In the genomic region with DNA sequence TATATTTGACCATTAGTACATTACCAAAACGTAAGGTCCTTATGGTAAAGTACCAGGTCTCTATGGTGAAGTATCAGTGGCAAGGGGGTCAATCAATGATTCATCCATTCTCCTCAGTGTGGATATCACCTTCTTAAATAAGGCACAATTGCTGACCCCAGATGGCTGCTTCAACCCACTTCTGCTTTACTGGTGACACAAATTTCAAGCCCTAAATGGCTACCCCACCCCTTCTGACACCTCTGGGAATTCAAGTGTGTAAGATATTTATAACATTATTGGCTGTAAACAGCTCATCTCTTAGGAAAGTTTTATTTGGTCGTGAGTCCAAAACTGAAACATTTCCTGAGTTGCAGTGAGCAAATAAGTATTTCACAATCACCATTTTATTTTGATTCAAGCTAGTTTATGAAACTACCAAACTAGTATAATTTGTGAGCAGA, we compare ENCODE assay signal across 7 cellular contexts. TPM values are rescaled to one million over a fixed set of nuclear protein-coding genes. Genes with fewer than 3 reads are reported as not detected.
DNase-seq lines count a peak whose midpoint lies in the region; ATAC-seq and TF ChIP-seq lines count a peak whose summit lies in the region.

No MANE protein-coding gene starts in this region.

- intact Hi-C loops in colonic mucosa (cut with DNase I), result loop anchor here (10.0 kb wide), 3 partner anchors 59 to 259 kb away; no protein-coding TSS in a partner anchor
- intact Hi-C loops in gastrocnemius medialis (cut with DNase I; ENCODE audit: low total_unique reads), result no loop called here

- H3K4me3 Mint-ChIP-seq in activated CD4-positive, alpha-beta memory T cell treated with anti-CD3 and anti-CD28 coated beads, Interleukin-2, amount 10 ng/mL, durations not matched to agents 7 days and 5 days, result no peak overlapping the region

- H3K4me1 Mint-ChIP-seq in activated CD4-positive, alpha-beta memory T cell treated with anti-CD3 and anti-CD28 coated beads, Interleukin-2, amount 10 ng/mL, durations not matched to agents 7 days and 5 days, result peaks cover 50% of the 10 kb centered on the region

- no peak for TF ChIP-seq CTCF in colonic mucosa (IDR thresholded peaks at IDR 0.05)
- no peak for TF ChIP-seq CTCF in gastrocnemius medialis (IDR thresholded peaks at IDR 0.05 in 4 of 5, conservative IDR thresholded peaks at IDR 0.05 in 1 of 5)

- H3K36me3 Mint-ChIP-seq in activated CD4-positive, alpha-beta memory T cell treated with anti-CD3 and anti-CD28 coated beads, Interleukin-2, amount 10 ng/mL, durations not matched to agents 7 days and 5 days (ENCODE audit: low read depth), result peaks cover 14% of the 10 kb centered on the region

- H3K36me3 ChIP-seq in colonic mucosa (no peaks in the 10 kb centered on the region), gastrocnemius medialis (no peaks in the 10 kb centered on the region)

- ATAC-seq in GM19463 (IDR thresholded peaks at IDR 0.05; ENCODE audit: unreplicated experiment) (peak; percentile 80), HG03521 (IDR thresholded peaks at IDR 0.05; ENCODE audit: unreplicated experiment) (peak; percentile 65), gastrocnemius medialis (peak; percentile 40 to 52)

- H3K4me3 ChIP-seq in colonic mucosa (no peak overlapping the region), gastrocnemius medialis (peak overlapping the region in 2 of 4 donors; percentile 3 to 5)

- H3K27me3 Mint-ChIP-seq in activated CD4-positive, alpha-beta memory T cell treated with anti-CD3 and anti-CD28 coated beads, Interleukin-2, amount 10 ng/mL, durations not matched to agents 7 days and 5 days, result no peaks in the 10 kb centered on the region

- peak overlapping the region; percentile 48 for H3K27ac ChIP-seq in colonic mucosa
- H3K27ac ChIP-seq in gastrocnemius medialis, result peak overlapping the region; percentile 77 to 100 (median 95)

- DNase-seq in colonic mucosa, result peak; percentile 29
- DNase-seq in gastrocnemius medialis, result peak; percentile 18 to 52
- DNase-seq in GDM1 (lab: John Stamatoyannopoulos, UW), result no peak
- no peak for DNase-seq in activated CD4-positive, alpha-beta memory T cell treated with anti-CD3 and anti-CD28 coated beads, Interleukin-2, amount 10 ng/mL, durations not matched to agents 7 days and 5 days
- no peak for DNase-seq in NCI-H1105 (lab: John Stamatoyannopoulos, UW)

- H3K4me1 ChIP-seq in colonic mucosa (peaks cover 22% of the 10 kb centered on the region), gastrocnemius medialis (peaks cover 92 to 93% of the 10 kb centered on the region in 2 donors)

- H3K9me3 Mint-ChIP-seq in activated CD4-positive, alpha-beta memory T cell treated with anti-CD3 and anti-CD28 coated beads, Interleukin-2, amount 10 ng/mL, durations not matched to agents 7 days and 5 days, result peaks cover 5% of the 10 kb centered on the region

- H3K9me3 ChIP-seq in colonic mucosa (no peaks in the 10 kb centered on the region), gastrocnemius medialis (no peaks in the 10 kb centered on the region)

- no peak overlapping the region for H3K27ac Mint-ChIP-seq in activated CD4-positive, alpha-beta memory T cell treated with anti-CD3 and anti-CD28 coated beads, Interleukin-2, amount 10 ng/mL, durations not matched to agents 7 days and 5 days

- H3K9ac ChIP-seq in colonic mucosa (ENCODE audit: low read depth in 2 of 2, low read length in 2 of 2), result no peak overlapping the region

- TF ChIP-seq POLR2A in gastrocnemius medialis (IDR thresholded peaks at IDR 0.05), result no peak

- CTCF ChIA-PET in activated CD4-positive, alpha-beta memory T cell treated with anti-CD3 and anti-CD28 coated beads, Interleukin-2, amount 10 ng/mL, durations not matched to agents 7 days and 5 days (lab: Charles Lee), result interaction anchor here (0.7 to 3.9 kb wide), 20 partner anchors 10 to 209 kb away, joined by 3 to 28 read pairs (median 7); partner anchors contain the start of gene ELF1

- POLR2A ChIA-PET in activated CD4-positive, alpha-beta memory T cell treated with anti-CD3 and anti-CD28 coated beads, Interleukin-2, amount 10 ng/mL, durations not matched to agents 7 days and 5 days (lab: Charles Lee), result interaction anchor here (1.1 to 11.9 kb wide), 3 partner anchors 36 to 79 kb away, joined by 4 to 147 read pairs (median 4); partner anchors contain the start of gene ELF1

- in situ Hi-C loops in gastrocnemius medialis (cut with MboI; ENCODE audit: low sequenced_read_pairs in 4 of 4), result loop anchor here in 2 of 4 donors (10.0 to 25.0 kb wide), 3 partner anchors 79 to 266 kb away; partner anchors contain the start of gene SLC25A15 (in 1 of the 2)

- no peaks in the 10 kb centered on the region for H3K27me3 ChIP-seq in colonic mucosa
- no peaks in the 10 kb centered on the region for H3K27me3 ChIP-seq in gastrocnemius medialis

RNA-seq across cellular contexts. Expression of gene WBP4, which starts 7.9 kb away (rescaled TPM):
- total RNA-seq in colonic mucosa (1 to 10 TPM; 5.8 to 7.5 TPM), gastrocnemius medialis (10 to 100 TPM; 20.2 to 31.3 (median 25.5) TPM)
- 1 to 10 TPM; 9.0 to 9.3 TPM for total RNA-seq in activated CD4-positive, alpha-beta memory T cell treated with anti-CD3 and anti-CD28 coated beads, Interleukin-2, amount 10 ng/mL, durations not matched to agents 7 days and 5 days

RNA-seq across cellular contexts. Expression of gene ELF1, which starts 34.3 kb away (rescaled TPM):
- 100 to 1,000 TPM in 1 of 2 donors, 10 to 100 TPM in 1; 72.2 to 120 TPM for total RNA-seq in colonic mucosa
- total RNA-seq in gastrocnemius medialis, result 10 to 100 TPM; 24.8 to 48.7 (median 33.7) TPM
- 100 to 1,000 TPM; 159 to 169 TPM for total RNA-seq in activated CD4-positive, alpha-beta memory T cell treated with anti-CD3 and anti-CD28 coated beads, Interleukin-2, amount 10 ng/mL, durations not matched to agents 7 days and 5 days

Comparison
In these comparisons a context has a peak if more than half of its experiments do, and no peak if none do; other contexts are left out.
1. DNase-seq: peak in colonic mucosa (single experiment) and gastrocnemius medialis (2 of 2); none in GDM1 (single experiment), activated CD4-positive, alpha-beta memory T cell treated with anti-CD3 and anti-CD28 coated beads, Interleukin-2, amount 10 ng/mL, durations not matched to agents 7 days and 5 days (single experiment) and NCI-H1105 (single experiment).
2. Peak in every context shown above with its lines, with median percentiles within 50 percentile points of each other: ATAC-seq.